ENCODE assay signal across 9 cellular contexts in the genomic region with DNA sequence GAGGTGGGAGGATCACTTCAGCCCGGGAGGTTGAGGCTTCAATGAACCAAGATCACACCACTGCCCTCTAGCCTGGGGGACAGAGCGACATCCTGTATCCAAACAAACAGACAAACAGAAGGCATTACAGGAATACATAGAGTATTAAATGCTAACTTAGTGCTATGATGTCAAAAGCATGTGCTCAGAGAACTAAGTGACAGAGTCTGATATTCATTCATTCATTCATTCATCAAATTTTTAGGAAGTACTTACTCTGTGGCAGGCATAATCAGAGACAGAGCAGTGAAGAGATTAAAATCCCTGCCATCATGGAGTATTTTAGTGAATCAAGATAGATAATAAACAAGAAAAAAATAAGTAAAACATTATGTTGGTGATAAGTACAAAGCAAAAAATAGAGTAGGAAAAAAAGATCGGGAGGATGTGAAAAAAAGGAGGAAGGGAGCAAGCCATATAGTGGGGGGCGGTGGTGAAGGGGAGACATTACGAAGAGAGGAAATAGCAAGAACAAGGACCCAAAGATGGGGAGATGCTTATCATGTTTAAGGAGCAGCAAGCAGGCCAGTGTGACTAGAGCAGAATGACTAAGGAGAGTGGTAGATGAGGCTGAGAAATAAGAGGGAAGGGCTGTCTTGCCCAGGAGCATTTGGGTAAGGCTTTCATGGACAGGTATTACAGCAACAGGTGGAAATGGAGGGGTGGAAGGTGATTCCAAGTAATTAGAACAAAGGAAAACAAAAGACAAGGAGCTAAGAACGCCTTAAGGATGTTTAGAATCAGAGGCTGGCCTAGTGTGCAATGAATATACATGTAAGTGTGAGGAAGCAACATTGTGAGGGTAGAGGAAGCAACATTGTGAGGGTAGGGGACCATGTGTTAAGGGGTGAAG. TPM values are rescaled to one million over a fixed set of nuclear protein-coding genes. Genes with fewer than 3 reads are reported as not detected.
A peak's percentile ranks its signal among the peaks of the same experiment; 100 is the strongest.
DNase-seq lines count a peak whose midpoint lies in the region; ATAC-seq and TF ChIP-seq lines count a peak whose summit lies in the region.
"Had no signal": no experiment of that assay in that cellular context is flagged by ENCODE, and none has a peak within 500 bp of the region (broad histone marks: within the 10 kb centered on the region; RNA-seq: fewer than 3 reads in every experiment).

No MANE protein-coding gene starts in this region.

- no peaks in the 10 kb centered on the region for H3K9me3 Mint-ChIP-seq in endodermal cell
- H3K9me3 Mint-ChIP-seq in osteocyte (ENCODE audit: unreplicated experiment) = peaks cover 1% of the 10 kb centered on the region

- peaks cover 9% of the 10 kb centered on the region for H3K27me3 Mint-ChIP-seq in endodermal cell (ENCODE audit: insufficient read depth)
- H3K27me3 Mint-ChIP-seq in osteocyte (ENCODE audit: unreplicated experiment) = no peaks in the 10 kb centered on the region

- ATAC-seq in RWPE2 (ENCODE audit: low read depth) (no peak), GM21723 (IDR thresholded peaks at IDR 0.05; ENCODE audit: unreplicated experiment) (no peak), HG02884 (IDR thresholded peaks at IDR 0.05; ENCODE audit: unreplicated experiment) (no peak)

- H3K9ac ChIP-seq in endodermal cell (ENCODE audit: extremely low read depth, low read length, poor library complexity, severe bottlenecking) = no peak overlapping the region

- no peaks in the 10 kb centered on the region for H3K27me3 ChIP-seq in DOHH2 (ENCODE audit: control insufficient read depth, low read length)
- H3K27me3 ChIP-seq in RWPE2 (ENCODE audit: insufficient read depth, poor library complexity, severe bottlenecking) = no peaks in the 10 kb centered on the region
- no peaks in the 10 kb centered on the region for H3K27me3 ChIP-seq in endodermal cell (ENCODE audit: control insufficient read depth, insufficient read depth, low read length, poor library complexity, severe bottlenecking)

- H3K36me3 ChIP-seq in DOHH2 (ENCODE audit: control insufficient read depth, low read length) (peaks cover 15% of the 10 kb centered on the region), RWPE2 (ENCODE audit: low read depth) (peaks cover 15% of the 10 kb centered on the region), endodermal cell (ENCODE audit: control insufficient read depth, insufficient read depth, low read length) (no peaks in the 10 kb centered on the region)

- H3K79me2 ChIP-seq in DOHH2 (ENCODE audit: control insufficient read depth, low read length) = peaks cover 76% of the 10 kb centered on the region

- H3K9me3 ChIP-seq in DOHH2 (ENCODE audit: control insufficient read depth, insufficient read depth, low read length) (no peaks in the 10 kb centered on the region), RWPE2 (ENCODE audit: severe bottlenecking) (no peaks in the 10 kb centered on the region), endodermal cell (ENCODE audit: control insufficient read depth, low read length) (no peaks in the 10 kb centered on the region)

- no peak overlapping the region for H3K27ac Mint-ChIP-seq in endodermal cell
- peak overlapping the region; percentile 96 for H3K27ac Mint-ChIP-seq in osteocyte (ENCODE audit: unreplicated experiment)

- peaks cover 7% of the 10 kb centered on the region; the same call in 1 of the 2 replicates for H3F3A ChIP-seq in DOHH2 (ENCODE audit: control insufficient read depth, insufficient read depth)

- 87 to 93% methylated on average over 4 to 5 of the region's 6 CpGs for WGBS in endodermal cell (ENCODE audit: insufficient coverage in 1 of 2, insufficient read length in 1 of 2), 2 experiments

- H3K4me2 ChIP-seq in DOHH2 (ENCODE audit: low read length) = peak overlapping the region; percentile 99

- H3K4me3 Mint-ChIP-seq in endodermal cell = peak overlapping the region; percentile 90
- peak overlapping the region; percentile 94 for H3K4me3 Mint-ChIP-seq in osteocyte (ENCODE audit: unreplicated experiment)

- no peak for TF ChIP-seq CTCF in DOHH2 (IDR thresholded peaks at IDR 0.05; ENCODE audit: low read depth, low read length, poor library complexity, severe bottlenecking)
- TF ChIP-seq CTCF in RWPE2 (IDR thresholded peaks at IDR 0.05; ENCODE audit: poor library complexity, severe bottlenecking) = no peak
- peak; percentile 7 for TF ChIP-seq CTCF in endodermal cell (conservative IDR thresholded peaks at IDR 0.05)
- TF ChIP-seq CTCF in osteocyte (IDR thresholded peaks at IDR 0.05) = no peak

- H4K20me1 ChIP-seq in DOHH2 (ENCODE audit: control insufficient read depth, insufficient read depth, low read depth, low read length) = peaks cover 16% of the 10 kb centered on the region; the same call in 1 of the 2 replicates

- H3K4me1 ChIP-seq in DOHH2 (ENCODE audit: control insufficient read depth, low read length) = peaks cover 45% of the 10 kb centered on the region
- peaks cover 21% of the 10 kb centered on the region for H3K4me1 ChIP-seq in RWPE2 (ENCODE audit: insufficient read depth, poor library complexity, severe bottlenecking)
- no peaks in the 10 kb centered on the region for H3K4me1 ChIP-seq in endodermal cell (ENCODE audit: control insufficient read depth, insufficient read depth, low read length)

- H3K4me1 Mint-ChIP-seq in endodermal cell = peaks cover 34% of the 10 kb centered on the region
- H3K4me1 Mint-ChIP-seq in osteocyte (ENCODE audit: unreplicated experiment) = peaks cover 65% of the 10 kb centered on the region

- no peak overlapping the region for H3K27ac ChIP-seq in DOHH2 (ENCODE audit: low read depth, low read length)
- H3K27ac ChIP-seq in RWPE2 (ENCODE audit: poor library complexity, severe bottlenecking) = peak overlapping the region; percentile 74
- H3K27ac ChIP-seq in endodermal cell (ENCODE audit: low read depth, low read length) = no peak overlapping the region

- H3K36me3 Mint-ChIP-seq in endodermal cell (ENCODE audit: low read depth) = peaks cover 9% of the 10 kb centered on the region
- H3K36me3 Mint-ChIP-seq in osteocyte (ENCODE audit: unreplicated experiment) = peaks cover 5% of the 10 kb centered on the region

- DNase-seq in RWPE2 (ENCODE audit: low spot score) (no peak), endodermal cell (no peak), osteocyte (ENCODE audit: extremely low spot score, unreplicated experiment) (no peak), DMS 273 (lab: John Stamatoyannopoulos, UW; ENCODE audit: unreplicated experiment) (no peak)
- DNase-seq in activated CD8-positive, alpha-beta memory T cell treated with anti-CD3 and anti-CD28 coated beads, Interleukin-2, amount 50 U/mL, for 4 hours = no peak
- DNase-seq: NCI-H2107 had no signal

- H3K9me2 ChIP-seq in DOHH2 (replicated peaks; ENCODE audit: control insufficient read depth, low read length) = no peaks in the 10 kb centered on the region

- H3K4me3 ChIP-seq in DOHH2 (ENCODE audit: low read length) (peak overlapping the region; percentile 76), RWPE2 (ENCODE audit: severe bottlenecking) (no peak overlapping the region), endodermal cell (ENCODE audit: low read length) (peak overlapping the region; percentile 93)

RNA-seq across cellular contexts. Expression of gene MAP4K5, which starts 2.8 kb away (rescaled TPM):
- total RNA-seq in endodermal cell (10 to 100 TPM; 45.0 to 60.3 TPM), osteocyte (113 and 123 TPM in 2 replicates)
- 39.7 TPM for polyA plus RNA-seq in endodermal cell (2013, experiment 1 of 2)
- polyA plus RNA-seq in endodermal cell (2013, experiment 2 of 2) = 35.0 TPM

RNA-seq across cellular contexts. Expression of gene ATL1, which starts 30.4 kb away (rescaled TPM):
- 1 to 10 TPM in 1 of 2 donors, under 1 TPM in 1; 0.88 to 1.7 TPM for total RNA-seq in endodermal cell
- polyA plus RNA-seq in endodermal cell (2013, experiment 1 of 2) = 7.0 TPM
- polyA plus RNA-seq in endodermal cell (2013, experiment 2 of 2) = 5.9 TPM
- total RNA-seq in osteocyte = 7.4 and 10.0 TPM in 2 replicates
